Comparison of ENCODE assay signal across 11 cellular contexts in genomic region chr7:129948338-129948737, GRCh38. TPM values are rescaled to one million over a fixed set of nuclear protein-coding genes. Genes with fewer than 3 reads are reported as not detected.
A peak's percentile ranks its signal among the peaks of the same experiment; 100 is the strongest.
DNase-seq lines count a peak whose midpoint lies in the region; ATAC-seq and TF ChIP-seq lines count a peak whose summit lies in the region.
"Had no signal": no experiment of that assay in that cellular context is flagged by ENCODE, and none has a peak within 500 bp of the region (broad histone marks: within the 10 kb centered on the region; RNA-seq: fewer than 3 reads in every experiment).

No MANE protein-coding gene starts in this region.

- no TSS peak for BruUV-seq in HCT116 (replicated peaks; lab: Mats Ljungman, UMichigan)
- BruUV-seq in Calu3 (replicated peaks; lab: Mats Ljungman, UMichigan) = no TSS peak

- no peaks in the 10 kb centered on the region for H3K9me3 Mint-ChIP-seq in stimulated activated naive B cell treated with anti-CD40 and anti-IgM and Interleukin-4, amounts not matched to agents 10 μg/mL and 1 μg/mL and 100 μg/mL, for 72 hours
- no peaks in the 10 kb centered on the region for H3K9me3 Mint-ChIP-seq in Calu3 (ENCODE audit: low read depth, unreplicated experiment)
- H3K9me3 Mint-ChIP-seq: nephron; T-helper 1 cell treated with Interleukin-12 subunit alpha and Interleukin-12 subunit beta and Interleukin-4 antibody, amounts not matched to agents 30 μg/mL and 1 μg/mL, for 36 hours had no signal

- TF ChIP-seq RAD21 in HCT116 (IDR thresholded peaks at IDR 0.05; ENCODE audit: low read depth) = no peak

- no peak for ATAC-seq in HCT116
- ATAC-seq in stimulated activated naive B cell treated with anti-CD40 and anti-IgM and Interleukin-4, amounts not matched to agents 10 μg/mL and 1 μg/mL and 100 μg/mL, for 72 hours (replicated peaks) = no peak

- TF ChIP-seq CTCF in HCT116 (IDR thresholded peaks at IDR 0.05 in 2 of 3, conservative IDR thresholded peaks at IDR 0.05 in 1 of 3; ENCODE audit: borderline replicate concordance in 1 of 3, insufficient read depth in 1 of 3, low read depth in 2 of 3, low read length in 2 of 3) (no peak), Calu3 (IDR thresholded peaks at IDR 0.05; ENCODE audit: unreplicated experiment) (no peak), GM10266 (IDR thresholded peaks at IDR 0.05; ENCODE audit: control insufficient read depth, insufficient read depth, low read depth, missing control alignments) (no peak)

- intact Hi-C loops in HCT116 (cut with micrococcal nuclease) (loop anchor here (5.0 kb wide), 1 partner anchor 336 kb away; the partner anchor contains the start of gene NRF1), Calu3 (cut with micrococcal nuclease; ENCODE audit: unreplicated experiment) (loop anchor here (1.0 to 5.0 kb wide), 4 partner anchors 42 to 121 kb away; no protein-coding TSS in a partner anchor)

- H3K36me3 Mint-ChIP-seq in stimulated activated naive B cell treated with anti-CD40 and anti-IgM and Interleukin-4, amounts not matched to agents 10 μg/mL and 1 μg/mL and 100 μg/mL, for 72 hours = peaks cover 13 to 17% of the 10 kb centered on the region in 2 donors
- peaks cover 15% of the 10 kb centered on the region for H3K36me3 Mint-ChIP-seq in Calu3 (ENCODE audit: insufficient read depth, unreplicated experiment)

- CTCF ChIA-PET in HCT116 (lab: Charles Lee) (interaction anchor here (1.2 to 1.9 kb wide), 2 partner anchors 61 to 124 kb away, joined by 3 to 8 read pairs; no protein-coding TSS in a partner anchor), Calu3 (lab: Charles Lee) (interaction anchor here (0.6 to 3.3 kb wide), 9 partner anchors 10 to 169 kb away, joined by 3 to 31 read pairs (median 5); no protein-coding TSS in a partner anchor)

- H3K27ac ChIP-seq in HCT116 (ENCODE audit: low read depth, low read length) = peak overlapping the region; percentile 81
- H3K27ac ChIP-seq in angular gyrus (ENCODE audit: low read depth, low read length) = peak overlapping the region; percentile 22

- peaks cover 14 to 19% of the 10 kb centered on the region in 2 donors for H3K4me1 Mint-ChIP-seq in stimulated activated naive B cell treated with anti-CD40 and anti-IgM and Interleukin-4, amounts not matched to agents 10 μg/mL and 1 μg/mL and 100 μg/mL, for 72 hours
- H3K4me1 Mint-ChIP-seq in Calu3 (ENCODE audit: low read depth, unreplicated experiment) = peaks cover 8% of the 10 kb centered on the region

- H3K4me3 Mint-ChIP-seq in stimulated activated naive B cell treated with anti-CD40 and anti-IgM and Interleukin-4, amounts not matched to agents 10 μg/mL and 1 μg/mL and 100 μg/mL, for 72 hours = peak overlapping the region; percentile 28 to 29
- H3K4me3 Mint-ChIP-seq in Calu3 (ENCODE audit: low read depth, unreplicated experiment) = no peak overlapping the region
- H3K4me3 Mint-ChIP-seq: activated T-cell treated with anti-CD3 and anti-CD28 coated beads, Interleukin-2, amount 50 U/mL, for 4 hours; T-helper 1 cell treated with Interleukin-12 subunit alpha and Interleukin-12 subunit beta and Interleukin-4 antibody, amounts not matched to agents 30 μg/mL and 1 μg/mL, for 36 hours had no signal

- peaks cover 46 to 52% of the 10 kb centered on the region in 2 experiments for H3K4me1 ChIP-seq in HCT116 (ENCODE audit: control insufficient read depth in 1 of 2, insufficient read depth in 2 of 2, low read length in 2 of 2)

- H4K20me1 ChIP-seq in HCT116 (ENCODE audit: insufficient read depth) = peaks cover 15% of the 10 kb centered on the region

- H3K27me3 ChIP-seq in HCT116 (ENCODE audit: insufficient read depth, low read length) = no peaks in the 10 kb centered on the region

- no peak overlapping the region for H2AFZ ChIP-seq in HCT116 (ENCODE audit: low read depth, low read length, poor library complexity, severe bottlenecking)

- no peak for TF ChIP-seq POLR2A in HCT116 (IDR thresholded peaks at IDR 0.05; ENCODE audit: borderline replicate concordance, extremely low read depth, insufficient read depth, insufficient read length)

- no peak overlapping the region for H3K27ac Mint-ChIP-seq in stimulated activated naive B cell treated with anti-CD40 and anti-IgM and Interleukin-4, amounts not matched to agents 10 μg/mL and 1 μg/mL and 100 μg/mL, for 72 hours
- no peak overlapping the region for H3K27ac Mint-ChIP-seq in Calu3 (ENCODE audit: unreplicated experiment)
- H3K27ac Mint-ChIP-seq: T-helper 1 cell treated with Interleukin-12 subunit alpha and Interleukin-12 subunit beta and Interleukin-4 antibody, amounts not matched to agents 30 μg/mL and 1 μg/mL, for 36 hours had no signal

- H3K4me2 ChIP-seq in HCT116 (ENCODE audit: low read length) = peak overlapping the region; percentile 88

- POLR2A ChIA-PET in HCT116 (lab: Charles Lee) = interaction anchor here (0.7 to 1.7 kb wide), 5 partner anchors 11 to 93 kb away, joined by 3 to 12 read pairs (median 4); no protein-coding TSS in a partner anchor

- DNase-seq in HCT116 (ENCODE audit: low read depth, low spot score) (no peak), kidney tubule cell (ENCODE audit: low spot score) (peak; percentile 68), Calu3 (no peak), GM10266 (ENCODE audit: extremely low spot score) (no peak), SW 1271 (lab: John Stamatoyannopoulos, UW) (no peak)
- no peak for DNase-seq in stimulated activated naive B cell treated with anti-CD40 and anti-IgM and Interleukin-4, amounts not matched to agents 10 μg/mL and 1 μg/mL and 100 μg/mL, for 72 hours
- no peak for DNase-seq in stimulated activated CD4-positive, alpha-beta T cell treated with anti-CD3 and anti-CD28 coated beads, Interleukin-4, amount 100 ng/mL, for 4 hours

- H3K79me2 ChIP-seq in HCT116 (ENCODE audit: insufficient read depth, low read length) = peaks cover 94% of the 10 kb centered on the region

- H3K36me3 ChIP-seq in HCT116 (ENCODE audit: control insufficient read depth in 1 of 2, insufficient read depth in 2 of 2, low read length in 2 of 2) = peaks cover 3 to 6% of the 10 kb centered on the region in 2 experiments; a peak in 2 of 4 replicates

- H3K9me2 ChIP-seq in HCT116 (ENCODE audit: insufficient read depth) = no peaks in the 10 kb centered on the region

- no peaks in the 10 kb centered on the region for H3K27me3 Mint-ChIP-seq in stimulated activated naive B cell treated with anti-CD40 and anti-IgM and Interleukin-4, amounts not matched to agents 10 μg/mL and 1 μg/mL and 100 μg/mL, for 72 hours
- H3K27me3 Mint-ChIP-seq in Calu3 (ENCODE audit: unreplicated experiment) = no peaks in the 10 kb centered on the region

- H3K9ac ChIP-seq in HCT116 (ENCODE audit: low read length) = 0 out of 2 replicates have a peak overlapping the region, but pooled peaks have one; percentile 89

- RAD21 ChIA-PET in HCT116 (lab: Charles Lee; ENCODE audit: low non-redundant PET in 1 of 2, low total read pairs in 2 of 2, uncharacterized antibody in 2 of 2, unreplicated experiment in 2 of 2) = no interaction called here

- no peaks in the 10 kb centered on the region for H3K9me3 ChIP-seq in HCT116 (ENCODE audit: control insufficient read depth in 1 of 2, insufficient read depth in 1 of 2, low read depth in 1 of 2, low read length in 2 of 2)

- no peak overlapping the region; a peak in 1 of 4 replicates for H3K4me3 ChIP-seq in HCT116 (replicated peaks in 1 of 2; ENCODE audit: low read depth in 1 of 2, low read length in 2 of 2)

TF ChIP-seq in HCT116, 20 proteins besides CTCF, POLR2A, EP300 and RAD21:
- TF ChIP-seq CBX3 (IDR thresholded peaks at IDR 0.05; ENCODE audit: low read depth) (no peak), ZNF274 (IDR thresholded peaks at IDR 0.05; ENCODE audit: low read depth, low read length) (no peak), ELF1 (IDR thresholded peaks at IDR 0.05; ENCODE audit: borderline replicate concordance, low read depth) (no peak), SIN3A (IDR thresholded peaks at IDR 0.05; ENCODE audit: low read depth) (no peak), YY1 (IDR thresholded peaks at IDR 0.05; ENCODE audit: extremely low read depth, insufficient replicate concordance, low read depth, low read length) (no peak), JUND (IDR thresholded peaks at IDR 0.05) (no peak), TCF7L2 (IDR thresholded peaks at IDR 0.05; ENCODE audit: borderline replicate concordance, extremely low read depth, insufficient read depth, insufficient read length) (no peak), SRF (IDR thresholded peaks at IDR 0.05; ENCODE audit: low read depth) (no peak), FOSL1 (IDR thresholded peaks at IDR 0.05; ENCODE audit: low read depth) (no peak), POLR2AphosphoS5 (IDR thresholded peaks at IDR 0.05; ENCODE audit: low read depth, low read length) (no peak)

RNA-seq across cellular contexts. Expression of gene UBE2H, which starts 4.4 kb away (rescaled TPM):
- total RNA-seq in HCT116 (2021; ENCODE audit: unreplicated experiment) = 117 TPM
- 52.7 and 54.2 TPM in 2 replicates for polyA plus RNA-seq in HCT116 (2012)
- 103 and 115 TPM in 2 replicates for total RNA-seq in Calu3 (2022)
